Comparison of ENCODE assay signal across 26 cellular contexts in the genomic region with DNA sequence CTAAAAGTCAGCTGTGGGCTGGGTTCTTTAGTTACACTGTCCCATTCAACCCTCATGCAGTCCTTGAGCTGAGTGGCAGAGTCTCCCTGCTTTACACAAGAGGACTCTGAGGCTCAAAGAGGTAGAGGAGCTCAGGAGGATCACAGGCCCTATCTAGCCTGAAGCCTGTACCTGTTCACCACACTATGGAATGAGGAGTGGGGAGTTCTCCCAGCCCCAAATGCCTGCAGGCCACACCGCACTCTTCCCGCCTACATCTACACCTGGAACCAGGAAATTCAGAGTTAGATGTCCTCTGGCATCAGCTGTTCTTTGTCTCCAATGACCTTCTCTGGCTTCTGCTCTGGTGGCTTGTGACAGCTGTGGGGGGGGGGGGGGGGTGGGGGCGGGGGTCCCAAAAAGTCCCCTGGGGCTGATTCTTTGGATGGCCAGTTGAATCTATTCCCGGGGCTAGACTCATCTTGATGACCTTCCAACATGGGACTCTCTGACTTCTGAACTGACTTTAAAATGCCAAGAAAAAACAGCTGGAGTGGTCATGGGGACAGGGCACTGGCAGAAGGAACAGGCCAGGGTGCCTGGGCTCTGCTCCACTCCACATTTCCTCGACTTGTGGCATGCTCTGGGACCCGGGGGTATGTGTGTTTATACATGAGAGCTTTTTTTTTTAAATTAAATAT. TPM values are rescaled to one million over a fixed set of nuclear protein-coding genes. Genes with fewer than 3 reads are reported as not detected.
DNase-seq lines count a peak whose midpoint lies in the region; ATAC-seq, FAIRE-seq and TF ChIP-seq lines count a peak whose summit lies in the region.
"Had no signal": no experiment of that assay in that cellular context is flagged by ENCODE, and none has a peak within 500 bp of the region (broad histone marks: within the 10 kb centered on the region; RNA-seq: fewer than 3 reads in every experiment).

No MANE protein-coding gene starts in this region.

- H3K4me3 ChIP-seq in OCI-LY3 (ENCODE audit: low read length) (peak overlapping the region; percentile 68; the same call in 1 of the 2 replicates), thoracic aorta (no peak overlapping the region), kidney (ENCODE audit: low read length in 2 of 2) (no peak overlapping the region)
- H3K4me3 ChIP-seq: left ventricle myocardium inferior, neural progenitor cell, psoas muscle had no signal

- peak overlapping the region; percentile 54 for H3K4me2 ChIP-seq in OCI-LY3 (ENCODE audit: low read length)
- H3K4me2 ChIP-seq: neural progenitor cell had no signal

- peak overlapping the region; percentile 57 for H3K27ac Mint-ChIP-seq in activated CD8-positive, alpha-beta T cell treated with anti-CD3 and anti-CD28 coated beads, Interleukin-2, amount 10 ng/mL, durations not matched to agents 7 days and 5 days
- no peak overlapping the region for H3K27ac Mint-ChIP-seq in activated CD8-positive, alpha-beta T cell treated with anti-CD3 and anti-CD28 coated beads for 36 hours
- H3K27ac Mint-ChIP-seq: activated T-helper 2 cell treated with anti-CD3 and anti-CD28 coated beads, Interferon-gamma antibody, Interleukin-2, Interleukin-4, amounts not matched to agents 10 μg/mL and 5 μg/mL and 100 μg/mL, durations not matched to agents 14 hours and 24 hours and 36 hours; B cell; neural progenitor cell had no signal

- no peak for TF ChIP-seq CTCF in activated CD8-positive, alpha-beta T cell treated with anti-CD3 and anti-CD28 coated beads for 36 hours (IDR thresholded peaks at IDR 0.05)
- TF ChIP-seq CTCF in OCI-LY3 (IDR thresholded peaks at IDR 0.05; ENCODE audit: low read depth, low read length) (no peak), thoracic aorta (IDR thresholded peaks at IDR 0.05) (no peak), kidney (IDR thresholded peaks at IDR 0.05; ENCODE audit: borderline replicate concordance, extremely low read depth, insufficient read depth) (no peak)

- POLR2A ChIA-PET in activated CD8-positive, alpha-beta T cell treated with anti-CD3 and anti-CD28 coated beads, Interleukin-2, amount 10 ng/mL, durations not matched to agents 7 days and 5 days (lab: Charles Lee), result interaction anchor here (0.7 to 1.6 kb wide), 4 partner anchors 9 to 109 kb away, joined by 3 to 6 read pairs (median 4); no protein-coding TSS in a partner anchor
- POLR2A ChIA-PET in activated CD8-positive, alpha-beta T cell treated with anti-CD3 and anti-CD28 coated beads for 36 hours (lab: Charles Lee), result interaction anchor here (1.1 kb wide), 1 partner anchor 9 kb away, joined by 5 read pairs; no protein-coding TSS in a partner anchor

- H4K20me1 ChIP-seq in OCI-LY3 (ENCODE audit: insufficient read depth, low read length), result no peaks in the 10 kb centered on the region

- H3K4me1 Mint-ChIP-seq in activated CD8-positive, alpha-beta T cell treated with anti-CD3 and anti-CD28 coated beads, Interleukin-2, amount 10 ng/mL, durations not matched to agents 7 days and 5 days (ENCODE audit: low read depth), result peaks cover 58% of the 10 kb centered on the region
- H3K4me1 Mint-ChIP-seq in activated CD8-positive, alpha-beta T cell treated with anti-CD3 and anti-CD28 coated beads for 36 hours (ENCODE audit: low read depth), result peaks cover 55% of the 10 kb centered on the region

- DNase-seq in activated CD8-positive, alpha-beta T cell treated with anti-CD3 and anti-CD28 coated beads, Interleukin-2, amount 10 ng/mL, durations not matched to agents 7 days and 5 days, result no peak
- DNase-seq in activated CD8-positive, alpha-beta T cell treated with anti-CD3 and anti-CD28 coated beads for 36 hours, result no peak
- DNase-seq in mesenteric fat pad (ENCODE audit: low spot score) (peak; percentile 55), thoracic aorta (ENCODE audit: low spot score) (no peak), cerebellar cortex (ENCODE audit: low spot score) (no peak), kidney (no peak)
- DNase-seq: 8988T; activated CD8-positive, alpha-beta memory T cell treated with anti-CD3 and anti-CD28 coated beads, Interleukin-2, amount 50 U/mL, for 4 hours; COR-L47; Karpas-422; left ventricle myocardium inferior; NCI-H1048; NCI-H2081; OCI-M1; psoas muscle; Right ventricle myocardium superior; stimulated activated CD8-positive, alpha-beta memory T cell treated with anti-CD3 and anti-CD28 coated beads, Interleukin-4, amount 100 ng/mL, for 48 hours; T-helper 9 cell; WERI-Rb-1 had no signal

- H3K27me3 Mint-ChIP-seq in activated CD8-positive, alpha-beta T cell treated with anti-CD3 and anti-CD28 coated beads, Interleukin-2, amount 10 ng/mL, durations not matched to agents 7 days and 5 days (ENCODE audit: low read depth), result no peaks in the 10 kb centered on the region
- H3K27me3 Mint-ChIP-seq in activated CD8-positive, alpha-beta T cell treated with anti-CD3 and anti-CD28 coated beads for 36 hours, result no peaks in the 10 kb centered on the region
- H3K27me3 Mint-ChIP-seq: B cell had no signal

- no peak for FAIRE-seq in kidney (lab: Jason Lieb, UNC)
- FAIRE-seq: GM12892, H54 had no signal

- CTCF ChIA-PET in activated CD8-positive, alpha-beta T cell treated with anti-CD3 and anti-CD28 coated beads, Interleukin-2, amount 10 ng/mL, durations not matched to agents 7 days and 5 days (lab: Charles Lee), result interaction anchor here (1.0 to 1.4 kb wide), 2 partner anchors 9 to 42 kb away, joined by 3 to 4 read pairs; no protein-coding TSS in a partner anchor
- CTCF ChIA-PET in activated CD8-positive, alpha-beta T cell treated with anti-CD3 and anti-CD28 coated beads for 36 hours (lab: Charles Lee), result interaction anchor here (1.3 kb wide), 1 partner anchor 21 kb away, joined by 4 read pairs; no protein-coding TSS in a partner anchor

- H3K27ac ChIP-seq in OCI-LY3 (ENCODE audit: low read length) (no peak overlapping the region), thoracic aorta (peak overlapping the region; percentile 36 to 50), kidney (ENCODE audit: low read depth in 2 of 2, low read length in 2 of 2) (no peak overlapping the region)
- H3K27ac ChIP-seq: left ventricle myocardium inferior, neural progenitor cell, psoas muscle, WERI-Rb-1 had no signal

- H3K36me3 ChIP-seq in OCI-LY3 (replicated peaks; ENCODE audit: low read depth, low read length) (no peaks in the 10 kb centered on the region), thoracic aorta (no peaks in the 10 kb centered on the region), kidney (ENCODE audit: control insufficient read depth in 1 of 2, insufficient read depth in 2 of 2, low read length in 2 of 2) (no peaks in the 10 kb centered on the region)
- H3K36me3 ChIP-seq: left ventricle myocardium inferior, neural progenitor cell, WERI-Rb-1 had no signal

- no peak overlapping the region for H3K4me3 Mint-ChIP-seq in activated CD8-positive, alpha-beta T cell treated with anti-CD3 and anti-CD28 coated beads, Interleukin-2, amount 10 ng/mL, durations not matched to agents 7 days and 5 days
- no peak overlapping the region for H3K4me3 Mint-ChIP-seq in activated CD8-positive, alpha-beta T cell treated with anti-CD3 and anti-CD28 coated beads for 36 hours
- H3K4me3 Mint-ChIP-seq: B cell, neural progenitor cell had no signal

- no peak for ATAC-seq in activated CD8-positive, alpha-beta T cell treated with anti-CD3 and anti-CD28 coated beads, Interleukin-2, amount 10 ng/mL, durations not matched to agents 7 days and 5 days
- ATAC-seq in activated CD8-positive, alpha-beta T cell treated with anti-CD3 and anti-CD28 coated beads for 36 hours, result no peak
- no peak for ATAC-seq in thoracic aorta (ENCODE audit: insufficient number of reproducible peaks, low FRiP score, low read depth)
- no peak for ATAC-seq in GM18909 (IDR thresholded peaks at IDR 0.05; ENCODE audit: poor library complexity, unreplicated experiment)
- ATAC-seq: psoas muscle had no signal

- H3K9ac ChIP-seq in OCI-LY3 (ENCODE audit: low read length) (no peak overlapping the region), kidney (ENCODE audit: low read length in 2 of 2) (no peak overlapping the region)
- H3K9ac ChIP-seq: neural progenitor cell had no signal

- H3K9me3 Mint-ChIP-seq in activated CD8-positive, alpha-beta T cell treated with anti-CD3 and anti-CD28 coated beads, Interleukin-2, amount 10 ng/mL, durations not matched to agents 7 days and 5 days (ENCODE audit: insufficient read depth), result no peaks in the 10 kb centered on the region
- H3K9me3 Mint-ChIP-seq in activated CD8-positive, alpha-beta T cell treated with anti-CD3 and anti-CD28 coated beads for 36 hours, result no peaks in the 10 kb centered on the region
- H3K9me3 Mint-ChIP-seq: activated T-helper 2 cell treated with anti-CD3 and anti-CD28 coated beads, Interferon-gamma antibody, Interleukin-2, Interleukin-4, amounts not matched to agents 10 μg/mL and 5 μg/mL and 100 μg/mL, durations not matched to agents 14 hours and 24 hours and 36 hours; neural progenitor cell had no signal

- no peaks in the 10 kb centered on the region for H3K79me2 ChIP-seq in OCI-LY3 (ENCODE audit: low read length)

- H3K4me1 ChIP-seq in OCI-LY3 (ENCODE audit: low read length), result peaks cover 19% of the 10 kb centered on the region
- peaks cover 19 to 27% of the 10 kb centered on the region in 2 donors for H3K4me1 ChIP-seq in thoracic aorta (ENCODE audit: control insufficient read depth in 1 of 2, low read depth in 2 of 2)
- H3K4me1 ChIP-seq in kidney (ENCODE audit: control insufficient read depth in 1 of 2, insufficient read depth in 1 of 2, low read depth in 1 of 2, low read length in 2 of 2), result peaks cover 19% of the 10 kb centered on the region in 2 donors
- H3K4me1 ChIP-seq: neural progenitor cell had no signal

- H3K9me3 ChIP-seq in OCI-LY3 (ENCODE audit: insufficient read depth, low read length), result no peaks in the 10 kb centered on the region
- H3K9me3 ChIP-seq in thoracic aorta, result no peaks in the 10 kb centered on the region
- H3K9me3 ChIP-seq in kidney (ENCODE audit: control insufficient read depth in 1 of 2, low read length in 2 of 2), result no peaks in the 10 kb centered on the region
- H3K9me3 ChIP-seq: left ventricle myocardium inferior, psoas muscle had no signal

- intact Hi-C loops in activated CD8-positive, alpha-beta T cell treated with anti-CD3 and anti-CD28 coated beads for 36 hours (cut with micrococcal nuclease), result no loop called here
- intact Hi-C loops in kidney (cut with DNase I), result no loop called here

- 0 out of 2 replicates have a peak overlapping the region, but pooled peaks have one; percentile 48 for H2AFZ ChIP-seq in OCI-LY3 (ENCODE audit: low read depth, low read length)
- H2AFZ ChIP-seq: neural progenitor cell had no signal

- peaks cover 22% of the 10 kb centered on the region for H3K36me3 Mint-ChIP-seq in activated CD8-positive, alpha-beta T cell treated with anti-CD3 and anti-CD28 coated beads, Interleukin-2, amount 10 ng/mL, durations not matched to agents 7 days and 5 days (ENCODE audit: low read depth)
- H3K36me3 Mint-ChIP-seq in activated CD8-positive, alpha-beta T cell treated with anti-CD3 and anti-CD28 coated beads for 36 hours (ENCODE audit: low read depth), result peaks cover 16% of the 10 kb centered on the region
- H3K36me3 Mint-ChIP-seq: neural progenitor cell had no signal

- H3K27me3 ChIP-seq in OCI-LY3 (ENCODE audit: low read depth, low read length) (no peaks in the 10 kb centered on the region), thoracic aorta (replicated peaks; ENCODE audit: insufficient read depth) (no peaks in the 10 kb centered on the region)
- H3K27me3 ChIP-seq: neural progenitor cell had no signal

RNA-seq across cellular contexts. Expression of gene RIN3, which starts 30.6 kb away (rescaled TPM):
- 10 to 100 TPM; 85.6 to 89.0 TPM for total RNA-seq in activated CD8-positive, alpha-beta T cell treated with anti-CD3 and anti-CD28 coated beads, Interleukin-2, amount 10 ng/mL, durations not matched to agents 7 days and 5 days
- 10 to 100 TPM; 61.3 to 62.4 TPM for total RNA-seq in activated CD8-positive, alpha-beta T cell treated with anti-CD3 and anti-CD28 coated beads for 36 hours
- 38.0 TPM for total RNA-seq in mesenteric fat pad
- total RNA-seq in thoracic aorta, result 10 to 100 TPM; 47.4 to 54.2 TPM
- total RNA-seq in kidney, result 30.4 TPM
- polyA plus RNA-seq in kidney (ENCODE audit: insufficient read depth, low read depth, low replicate concordance), result 7.1 TPM

Comparison
In these comparisons a context has a peak if more than half of its experiments do, and no peak if none do; other contexts are left out.
1. H3K27ac ChIP-seq: peak in thoracic aorta (2 of 2); none in OCI-LY3 (single experiment) and kidney (0 of 2).